In the genomic region with DNA sequence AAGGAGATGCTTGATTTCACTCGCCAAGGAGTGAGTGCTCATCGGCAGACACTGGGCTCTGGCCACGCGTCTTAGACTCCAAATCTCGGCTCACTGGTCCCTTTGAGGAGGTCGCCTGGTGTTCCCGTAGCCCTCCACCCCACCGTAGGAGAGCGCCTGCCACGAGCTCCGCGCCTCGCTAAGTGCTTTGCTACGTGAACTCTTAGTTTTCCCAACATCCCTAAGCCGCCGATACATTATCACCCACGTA, we compare ENCODE assay signal across 8 cellular contexts. TPM values are rescaled to one million over a fixed set of nuclear protein-coding genes. Genes with fewer than 3 reads are reported as not detected.
A peak's percentile ranks its signal among the peaks of the same experiment; 100 is the strongest.
DNase-seq lines count a peak whose midpoint lies in the region; ATAC-seq lines count a peak whose summit lies in the region.

No MANE protein-coding gene starts in this region.

- H3K27ac Mint-ChIP-seq in activated T-helper 17 cell treated with anti-CD3 and anti-CD28 coated beads, Interleukin-2, amount 50 U/mL, for 72 hours: no peak overlapping the region
- peak overlapping the region in 1 of 6 donors; percentile 40 for H3K27ac Mint-ChIP-seq in immature natural killer cell

- H3K36me3 ChIP-seq in subcutaneous abdominal adipose tissue (ENCODE audit: control insufficient read depth in 5 of 5, insufficient read depth in 5 of 5, low read length in 5 of 5): no peaks in the 10 kb centered on the region

- peak; percentile 62 for DNase-seq in NCI-H2171 treated with DMSO at 0.1 percent for 48 hours (lab: John Stamatoyannopoulos, UW)
- no peak for DNase-seq in NCI-H2171 (lab: John Stamatoyannopoulos, UW)
- peak in 1 of 3 donors; percentile 3 for DNase-seq in immature natural killer cell
- no peak for DNase-seq in activated CD8-positive, alpha-beta memory T cell treated with anti-CD3 and anti-CD28 coated beads, Interleukin-2, amount 50 U/mL, for 48 hours

- ATAC-seq in activated T-helper 17 cell treated with anti-CD3 and anti-CD28 coated beads, Interleukin-2, amount 50 U/mL, for 72 hours (replicated peaks): peak; percentile 5
- ATAC-seq in HG02610 (IDR thresholded peaks at IDR 0.05; ENCODE audit: unreplicated experiment): no peak
- no peak for ATAC-seq in HG03439 (IDR thresholded peaks at IDR 0.05; ENCODE audit: unreplicated experiment)

- peaks cover 5% of the 10 kb centered on the region for H3K36me3 Mint-ChIP-seq in activated T-helper 17 cell treated with anti-CD3 and anti-CD28 coated beads, Interleukin-2, amount 50 U/mL, for 72 hours (ENCODE audit: low read depth)
- no peaks in the 10 kb centered on the region for H3K36me3 Mint-ChIP-seq in immature natural killer cell

- H3K27me3 ChIP-seq in subcutaneous abdominal adipose tissue (ENCODE audit: control insufficient read depth in 5 of 5, insufficient read depth in 4 of 5, low read length in 5 of 5): peaks cover 25 to 44% (median 38%) of the 10 kb centered on the region in 5 donors

- peaks cover 2 to 27% (median 24%) of the 10 kb centered on the region in 5 donors for H3K4me1 ChIP-seq in subcutaneous abdominal adipose tissue (ENCODE audit: control insufficient read depth in 5 of 5, insufficient read depth in 5 of 5, low read length in 5 of 5)

- H3K4me3 ChIP-seq in subcutaneous abdominal adipose tissue (ENCODE audit: low read depth in 1 of 5, low read length in 5 of 5): peak overlapping the region; percentile 31 to 60 (median 52)

- peak overlapping the region; percentile 73 for H3K4me3 Mint-ChIP-seq in activated T-helper 17 cell treated with anti-CD3 and anti-CD28 coated beads, Interleukin-2, amount 50 U/mL, for 72 hours
- H3K4me3 Mint-ChIP-seq in immature natural killer cell: peak overlapping the region; percentile 75 to 85 (median 82)

- H3K27me3 Mint-ChIP-seq in activated T-helper 17 cell treated with anti-CD3 and anti-CD28 coated beads, Interleukin-2, amount 50 U/mL, for 72 hours: peaks cover 49% of the 10 kb centered on the region
- peaks cover 9 to 41% (median 24%) of the 10 kb centered on the region in 3 donors for H3K27me3 Mint-ChIP-seq in immature natural killer cell (ENCODE audit: low read depth in 3 of 3)

- H3K9me3 Mint-ChIP-seq in activated T-helper 17 cell treated with anti-CD3 and anti-CD28 coated beads, Interleukin-2, amount 50 U/mL, for 72 hours: no peaks in the 10 kb centered on the region
- H3K9me3 Mint-ChIP-seq in immature natural killer cell: no peaks in the 10 kb centered on the region

- peak overlapping the region in 1 of 5 donors; percentile 37 for H3K9ac ChIP-seq in subcutaneous abdominal adipose tissue (ENCODE audit: low read length in 5 of 5)

- no peaks in the 10 kb centered on the region for H3K9me3 ChIP-seq in subcutaneous abdominal adipose tissue (ENCODE audit: control insufficient read depth in 5 of 5, low read length in 5 of 5)

- H3K27ac ChIP-seq in subcutaneous abdominal adipose tissue (ENCODE audit: low read depth, low read length): no peak overlapping the region

- no peaks in the 10 kb centered on the region for H3K4me1 Mint-ChIP-seq in activated T-helper 17 cell treated with anti-CD3 and anti-CD28 coated beads, Interleukin-2, amount 50 U/mL, for 72 hours
- peaks cover 29 to 31% of the 10 kb centered on the region in 2 donors for H3K4me1 Mint-ChIP-seq in immature natural killer cell

RNA-seq across cellular contexts. Expression of a gene that starts 0.8 kb away (rescaled TPM):
- not detected for total RNA-seq in activated T-helper 17 cell treated with anti-CD3 and anti-CD28 coated beads, Interleukin-2, amount 50 U/mL, for 72 hours
- polyA plus RNA-seq in immature natural killer cell: not detected
